ENCODE assay signal across 7 cellular contexts in the genomic region with DNA sequence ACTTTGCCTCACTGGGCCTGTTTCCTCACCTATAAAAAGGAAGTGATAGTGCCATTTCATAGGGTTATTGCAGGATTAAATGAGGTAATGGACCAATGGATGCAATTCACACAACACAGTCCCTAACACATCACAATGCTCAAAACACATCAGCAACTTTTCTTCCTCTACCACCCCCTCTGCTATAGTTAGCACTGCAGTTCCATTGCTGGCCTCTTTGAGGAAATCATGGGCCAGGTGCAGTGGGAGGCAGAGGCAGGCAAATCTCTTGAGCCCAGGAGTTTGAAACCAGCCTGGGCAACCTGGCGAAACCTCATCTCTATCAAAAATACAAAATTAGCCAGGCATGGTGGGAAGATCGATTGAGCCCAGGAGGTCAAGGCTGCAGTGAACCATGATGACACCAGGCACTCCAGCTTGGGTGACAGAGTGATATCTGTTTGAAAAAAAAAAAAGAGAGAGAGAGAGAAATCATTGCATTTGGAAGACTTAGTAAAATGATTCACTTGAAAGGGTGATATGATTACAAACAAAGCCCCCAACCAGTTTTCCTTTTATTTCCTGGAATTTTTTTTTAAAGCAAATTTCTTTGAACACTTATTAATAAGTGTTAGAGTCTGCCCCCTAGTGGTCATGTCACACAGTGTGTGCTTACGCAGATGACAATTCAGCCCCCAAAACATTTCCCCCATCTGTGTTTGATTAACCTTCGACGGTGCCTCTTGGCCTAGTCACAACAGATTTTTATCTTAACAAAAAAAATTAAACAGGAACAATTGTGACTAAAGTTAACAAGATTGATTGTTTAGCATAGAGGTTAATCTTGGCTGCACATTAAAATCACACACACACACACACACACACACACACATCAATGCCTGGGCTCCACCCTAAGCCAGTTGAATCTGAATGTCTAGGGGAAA.
DNase-seq lines count a peak whose midpoint lies in the region; ATAC-seq and TF ChIP-seq lines count a peak whose summit lies in the region.

No MANE protein-coding gene starts in this region.

- intact Hi-C loops in activated CD8-positive, alpha-beta T cell treated with anti-CD3 and anti-CD28 coated beads for 36 hours (cut with micrococcal nuclease) = no loop called here

- no peaks in the 10 kb centered on the region for H3K36me3 Mint-ChIP-seq in activated CD8-positive, alpha-beta T cell treated with anti-CD3 and anti-CD28 coated beads for 36 hours (ENCODE audit: low read depth)

- CTCF ChIA-PET in activated CD8-positive, alpha-beta T cell treated with anti-CD3 and anti-CD28 coated beads for 36 hours (lab: Charles Lee) = interaction anchor here (0.7 to 2.3 kb wide), 10 partner anchors 11 to 120 kb away, joined by 3 to 15 read pairs (median 4); no protein-coding TSS in a partner anchor

- no peaks in the 10 kb centered on the region for H3K4me1 ChIP-seq in gastroesophageal sphincter

- POLR2A ChIA-PET in activated CD8-positive, alpha-beta T cell treated with anti-CD3 and anti-CD28 coated beads for 36 hours (lab: Charles Lee) = no interaction called here

- 35 to 38% methylated on average over 2 to 5 of the region's 5 CpGs for WGBS in gastroesophageal sphincter (ENCODE audit: low coverage in 1 of 2), 2 donors

- no peak overlapping the region for H3K27ac Mint-ChIP-seq in activated CD8-positive, alpha-beta T cell treated with anti-CD3 and anti-CD28 coated beads for 36 hours

- no peaks in the 10 kb centered on the region for H3K4me1 Mint-ChIP-seq in activated CD8-positive, alpha-beta T cell treated with anti-CD3 and anti-CD28 coated beads for 36 hours (ENCODE audit: low read depth)

- no peaks in the 10 kb centered on the region for H3K36me3 ChIP-seq in gastroesophageal sphincter

- no peak for TF ChIP-seq EP300 in gastroesophageal sphincter (IDR thresholded peaks at IDR 0.05)

- peaks cover 2% of the 10 kb centered on the region for H3K27me3 Mint-ChIP-seq in activated CD8-positive, alpha-beta T cell treated with anti-CD3 and anti-CD28 coated beads for 36 hours

- no peaks in the 10 kb centered on the region for H3K27me3 ChIP-seq in gastroesophageal sphincter

- H3K4me3 Mint-ChIP-seq in activated CD8-positive, alpha-beta T cell treated with anti-CD3 and anti-CD28 coated beads for 36 hours = no peak overlapping the region

- ATAC-seq in GM21825 (IDR thresholded peaks at IDR 0.05; ENCODE audit: unreplicated experiment) (peak; percentile 62), gastroesophageal sphincter (no peak)
- ATAC-seq in activated CD8-positive, alpha-beta T cell treated with anti-CD3 and anti-CD28 coated beads for 36 hours = peak; percentile 65

- no peaks in the 10 kb centered on the region for H3K9me3 ChIP-seq in gastroesophageal sphincter

- TF ChIP-seq POLR2A in gastroesophageal sphincter (IDR thresholded peaks at IDR 0.05) = no peak

- peak; percentile 35 for DNase-seq in Daoy (ENCODE audit: low read depth)
- DNase-seq in NCI-H146 (lab: John Stamatoyannopoulos, UW) = peak; percentile 44
- DNase-seq in activated CD8-positive, alpha-beta T cell treated with anti-CD3 and anti-CD28 coated beads for 36 hours = peak; percentile 56
- DNase-seq in renal cortical epithelial cell (ENCODE audit: low read depth) = peak; percentile 33
- no peak for DNase-seq in T1000 (lab: John Stamatoyannopoulos, UW)

- peak; percentile 88 for TF ChIP-seq CTCF in activated CD8-positive, alpha-beta T cell treated with anti-CD3 and anti-CD28 coated beads for 36 hours (IDR thresholded peaks at IDR 0.05)
- TF ChIP-seq CTCF in gastroesophageal sphincter (IDR thresholded peaks at IDR 0.05) = peak; percentile 30 to 55 (median 40)

- no peak overlapping the region for H3K4me3 ChIP-seq in gastroesophageal sphincter

- no peaks in the 10 kb centered on the region for H3K9me3 Mint-ChIP-seq in activated CD8-positive, alpha-beta T cell treated with anti-CD3 and anti-CD28 coated beads for 36 hours

- no peak overlapping the region for H3K27ac ChIP-seq in gastroesophageal sphincter
